Comparison of ENCODE assay signal across 8 cellular contexts in the genomic region with DNA sequence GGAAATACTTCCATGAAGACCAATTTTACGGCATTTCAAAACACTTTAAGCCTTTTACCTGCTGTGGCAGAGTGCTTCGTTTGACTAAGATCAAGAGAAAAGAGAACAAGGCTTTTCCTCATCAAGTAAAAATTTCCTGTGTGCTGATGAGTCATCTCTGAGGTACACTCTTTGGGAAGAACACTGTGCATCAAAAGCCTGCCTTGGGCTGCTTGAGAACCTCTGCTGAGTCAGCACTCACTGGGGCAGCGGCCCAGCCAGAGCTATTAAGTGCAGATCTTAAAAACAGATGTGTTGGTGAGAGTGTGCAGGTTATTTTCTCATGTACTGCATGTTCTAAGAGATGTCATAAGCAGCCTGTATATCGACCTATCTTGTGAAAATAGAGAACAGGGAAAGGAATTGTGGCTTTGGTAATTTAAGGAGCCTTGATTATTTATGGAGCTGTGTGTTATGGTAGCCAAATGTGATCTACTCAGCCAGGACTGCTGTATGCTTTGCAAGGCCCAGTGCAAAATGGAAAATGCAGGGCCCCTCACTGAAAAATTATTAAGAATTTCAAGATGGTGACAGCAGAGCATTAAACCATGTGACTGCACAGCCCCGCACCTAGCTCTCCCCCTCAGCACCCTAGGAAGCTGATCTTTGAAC.
A peak's percentile ranks its signal among the peaks of the same experiment; 100 is the strongest.
DNase-seq lines count a peak whose midpoint lies in the region; ATAC-seq and TF ChIP-seq lines count a peak whose summit lies in the region.

No MANE protein-coding gene starts in this region.

- no peak overlapping the region for H2BK5ac ChIP-seq in mesendoderm (ENCODE audit: low read length)

- peak; percentile 38 to 58 for ATAC-seq in activated T-cell treated with anti-CD3 and anti-CD28 coated beads, Interleukin-2, amount 50 U/mL, for 4 hours
- ATAC-seq in aorta (ENCODE audit: low FRiP score) (no peak), GM21723 (IDR thresholded peaks at IDR 0.05; ENCODE audit: unreplicated experiment) (no peak)

- H3K79me2 ChIP-seq in OCI-LY1 (ENCODE audit: insufficient read depth, low read length) (no peaks in the 10 kb centered on the region), mesendoderm (ENCODE audit: control insufficient read depth, insufficient read depth, low read length) (no peaks in the 10 kb centered on the region)

- intact Hi-C loops in aorta (cut with DNase I) = no loop called here

- no peak overlapping the region for H2BK120ac ChIP-seq in mesendoderm (ENCODE audit: low read depth, low read length)

- H3K56ac ChIP-seq in mesendoderm (ENCODE audit: low read length) = peak overlapping the region; percentile 53

- no peak overlapping the region for H3K18ac ChIP-seq in mesendoderm (ENCODE audit: low read length)

- H3K9ac ChIP-seq in OCI-LY1 (ENCODE audit: low read length) = no peak overlapping the region
- H3K9ac ChIP-seq in mesendoderm (ENCODE audit: low read length) = no peak overlapping the region

- H3K27me3 ChIP-seq in OCI-LY1 (ENCODE audit: insufficient read depth, low read length) = no peaks in the 10 kb centered on the region; the same call in 1 of the 2 replicates
- no peaks in the 10 kb centered on the region for H3K27me3 ChIP-seq in mesendoderm (ENCODE audit: insufficient read depth, low read length, poor library complexity)
- no peaks in the 10 kb centered on the region for H3K27me3 ChIP-seq in aorta (ENCODE audit: control insufficient read depth in 1 of 2, insufficient read depth in 2 of 2, low read length in 1 of 2)

- TF ChIP-seq CTCF in OCI-LY1 (IDR thresholded peaks at IDR 0.05; ENCODE audit: low read length) (no peak), choroid plexus epithelial cell (conservative IDR thresholded peaks at IDR 0.05; ENCODE audit: low read depth, low read length) (no peak)

- H3K4ac ChIP-seq in mesendoderm (ENCODE audit: low read depth, low read length) = no peak overlapping the region

- H4K5ac ChIP-seq in mesendoderm (ENCODE audit: low read length) = no peak overlapping the region

- no peak overlapping the region for H3K23ac ChIP-seq in mesendoderm (ENCODE audit: low read length)

- peak overlapping the region; percentile 24; the same call in 1 of the 2 replicates for H3K4me2 ChIP-seq in OCI-LY1 (ENCODE audit: low read length)
- H3K4me2 ChIP-seq in mesendoderm (ENCODE audit: low read length) = no peak overlapping the region

- H3K9me3 ChIP-seq in OCI-LY1 (ENCODE audit: low read length) (no peaks in the 10 kb centered on the region), aorta (ENCODE audit: control insufficient read depth, low read length) (no peaks in the 10 kb centered on the region)

- no peak overlapping the region for H2AK5ac ChIP-seq in mesendoderm (ENCODE audit: low read length)

- no peak overlapping the region for H4K8ac ChIP-seq in mesendoderm (ENCODE audit: low read depth, low read length)

- H2BK15ac ChIP-seq in mesendoderm (replicated peaks; ENCODE audit: low read depth) = no peak overlapping the region

- no CpG with 5 or more reads among the region's 5 CpGs for WGBS in mesendoderm (ENCODE audit: extremely low coverage, insufficient coverage, low lambda C conversion rate)
- 59 to 62% methylated on average over 5 of the region's 5 CpGs for WGBS in aorta, 2 donors

- no peak overlapping the region for H2AFZ ChIP-seq in OCI-LY1 (ENCODE audit: low read length)

- peak; percentile 47 for DNase-seq in activated T-cell treated with anti-CD3 and anti-CD28 coated beads, Interleukin-2, amount 50 U/mL, for 4 hours
- DNase-seq in activated T-cell treated with anti-CD3 and anti-CD28 coated beads, Interleukin-2, amount 50 U/mL, for 1 hour = no peak
- peak; percentile 99 for DNase-seq in choroid plexus epithelial cell (ENCODE audit: low read depth)
- peak; percentile 88 for DNase-seq in mesendoderm
- DNase-seq in aorta = peak; percentile 60 to 78
- DNase-seq in NCI-H1694 treated with DMSO at 0.1 percent for 48 hours (lab: John Stamatoyannopoulos, UW) = no peak

- no peaks in the 10 kb centered on the region for H3K27me3 Mint-ChIP-seq in activated T-cell treated with anti-CD3 and anti-CD28 coated beads, Interleukin-2, amount 50 U/mL, for 4 hours (ENCODE audit: low read depth)

- H4K20me1 ChIP-seq in OCI-LY1 (ENCODE audit: insufficient read depth, low read length) = no peaks in the 10 kb centered on the region

- no peak overlapping the region for H3K4me3 ChIP-seq in OCI-LY1 (ENCODE audit: low read depth, low read length, poor library complexity, severe bottlenecking)
- peak overlapping the region; percentile 29 for H3K4me3 ChIP-seq in choroid plexus epithelial cell (ENCODE audit: low read depth, low read length)
- no peak overlapping the region for H3K4me3 ChIP-seq in mesendoderm (ENCODE audit: low read length)
- H3K4me3 ChIP-seq in aorta (ENCODE audit: low read length in 2 of 2) = no peak overlapping the region

- H3K4me3 Mint-ChIP-seq in activated T-cell treated with anti-CD3 and anti-CD28 coated beads, Interleukin-2, amount 50 U/mL, for 4 hours = peak overlapping the region; percentile 6

- H3K4me1 ChIP-seq in OCI-LY1 (ENCODE audit: insufficient read depth, low read length, severe bottlenecking) = peaks cover 17% of the 10 kb centered on the region
- H3K4me1 ChIP-seq in mesendoderm (ENCODE audit: control insufficient read depth, low read depth, low read length) = no peaks in the 10 kb centered on the region
- H3K4me1 ChIP-seq in aorta (ENCODE audit: control insufficient read depth in 1 of 2, insufficient read depth in 2 of 2, low read length in 2 of 2) = no peaks in the 10 kb centered on the region

- no peaks in the 10 kb centered on the region for H3F3A ChIP-seq in OCI-LY1 (ENCODE audit: insufficient read depth, low read length)

- no peaks in the 10 kb centered on the region for H3K36me3 ChIP-seq in OCI-LY1 (ENCODE audit: insufficient read depth, low read length)
- no peaks in the 10 kb centered on the region for H3K36me3 ChIP-seq in mesendoderm (ENCODE audit: control insufficient read depth, insufficient read depth, low read length)
- no peaks in the 10 kb centered on the region for H3K36me3 ChIP-seq in aorta (ENCODE audit: control insufficient read depth in 1 of 2, insufficient read depth in 2 of 2, low read length in 1 of 2)

- H3K4me1 Mint-ChIP-seq in activated T-cell treated with anti-CD3 and anti-CD28 coated beads, Interleukin-2, amount 50 U/mL, for 4 hours (ENCODE audit: low read depth) = peaks cover 35% of the 10 kb centered on the region

- no peaks in the 10 kb centered on the region for H3K9me2 ChIP-seq in OCI-LY1 (ENCODE audit: low read depth, low read length)

- H3K9me3 Mint-ChIP-seq in activated T-cell treated with anti-CD3 and anti-CD28 coated beads, Interleukin-2, amount 50 U/mL, for 4 hours = no peaks in the 10 kb centered on the region

- no peaks in the 10 kb centered on the region for H3K79me1 ChIP-seq in mesendoderm (ENCODE audit: low read length)

- H3K36me3 Mint-ChIP-seq in activated T-cell treated with anti-CD3 and anti-CD28 coated beads, Interleukin-2, amount 50 U/mL, for 4 hours (ENCODE audit: insufficient read depth) = no peaks in the 10 kb centered on the region

- no peak overlapping the region for H3K27ac ChIP-seq in OCI-LY1 (ENCODE audit: low read depth, low read length, poor library complexity, severe bottlenecking)
- H3K27ac ChIP-seq in mesendoderm (ENCODE audit: low read depth, low read length) = peak overlapping the region; percentile 19
- no peak overlapping the region for H3K27ac ChIP-seq in aorta (ENCODE audit: low read depth in 1 of 2, low read length in 2 of 2)

Comparison
In these comparisons a context has a peak if more than half of its experiments do, and no peak if none do; other contexts are left out.
1. DNase-seq: peak in activated T-cell treated with anti-CD3 and anti-CD28 coated beads, Interleukin-2, amount 50 U/mL, for 4 hours (single experiment), choroid plexus epithelial cell (single experiment), mesendoderm (single experiment) and aorta (2 of 2); none in activated T-cell treated with anti-CD3 and anti-CD28 coated beads, Interleukin-2, amount 50 U/mL, for 1 hour (single experiment) and NCI-H1694 treated with DMSO at 0.1 percent for 48 hours (single experiment).
2. ATAC-seq: peak in activated T-cell treated with anti-CD3 and anti-CD28 coated beads, Interleukin-2, amount 50 U/mL, for 4 hours (2 of 2); none in aorta (single experiment) and GM21723 (single experiment).